In the genomic region with DNA sequence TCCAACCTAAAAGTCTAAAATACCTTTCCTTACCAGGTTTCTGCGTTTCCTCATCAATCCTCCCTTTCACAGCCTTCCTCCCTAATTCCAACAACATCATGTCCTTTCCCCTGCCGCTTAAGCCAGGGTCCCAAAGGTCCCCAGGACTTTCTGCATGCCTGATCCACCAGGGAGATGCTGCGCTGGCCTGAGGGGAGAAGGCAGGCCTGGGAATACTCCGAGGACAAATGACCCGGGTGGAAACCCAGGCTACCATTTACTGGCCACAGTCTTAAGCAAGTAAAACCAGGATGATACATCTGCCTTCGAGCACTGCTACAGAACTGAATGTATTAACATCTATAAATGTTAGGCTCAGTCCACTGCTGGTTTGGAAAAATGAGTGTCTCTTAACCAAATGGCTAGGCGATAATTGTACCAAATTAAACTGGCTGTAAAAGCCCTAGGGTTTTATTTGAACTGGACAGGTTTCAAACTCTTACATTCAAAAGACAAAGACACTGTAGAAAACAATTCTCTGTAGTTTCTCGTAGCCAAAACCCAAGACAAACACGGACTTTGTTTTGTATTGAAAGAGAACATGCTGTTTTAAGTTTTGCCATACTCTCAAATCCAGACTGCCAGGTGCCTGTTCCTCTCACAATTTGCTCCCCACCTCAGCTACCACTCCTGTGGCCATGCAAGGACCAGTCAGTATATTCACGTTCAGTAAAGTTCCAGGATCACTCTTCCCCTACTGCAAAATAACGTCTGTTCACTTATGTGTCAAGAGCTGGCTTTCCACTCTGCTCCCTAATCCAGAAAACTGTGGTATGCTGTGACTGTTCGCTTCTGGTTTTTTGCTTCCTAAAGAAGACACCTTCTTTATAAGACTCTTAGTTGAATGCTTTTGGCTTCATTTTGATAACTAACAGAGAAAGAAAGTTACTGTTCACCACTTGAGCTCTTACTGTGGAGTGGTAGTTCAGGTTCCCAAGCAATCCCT, we compare ENCODE assay signal across 1 cellular context.
TF ChIP-seq lines count a peak whose summit lies in the region.

No MANE protein-coding gene starts in this region.

TF ChIP-seq in WTC11, 78 proteins besides CTCF, POLR2A, EP300 and RAD21 (continued from another document):
- TF ChIP-seq, protein P1, sequence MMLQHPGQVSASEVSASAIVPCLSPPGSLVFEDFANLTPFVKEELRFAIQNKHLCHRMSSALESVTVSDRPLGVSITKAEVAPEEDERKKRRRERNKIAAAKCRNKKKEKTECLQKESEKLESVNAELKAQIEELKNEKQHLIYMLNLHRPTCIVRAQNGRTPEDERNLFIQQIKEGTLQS (CRISPR knock-in tag; conservative IDR thresholded peaks at IDR 0.05): no peak
- TF ChIP-seq ZNF396 (CRISPR knock-in tag; IDR thresholded peaks at IDR 0.05; ENCODE audit: borderline replicate concordance) (no peak), ZNF317 (CRISPR knock-in tag; IDR thresholded peaks at IDR 0.05; ENCODE audit: borderline replicate concordance, low read depth) (no peak), TEAD1 (CRISPR knock-in tag; IDR thresholded peaks at IDR 0.05) (no peak), IRF2 (CRISPR knock-in tag; IDR thresholded peaks at IDR 0.05; ENCODE audit: borderline replicate concordance, low read depth) (no peak), NFE2L1 (CRISPR knock-in tag; IDR thresholded peaks at IDR 0.05) (no peak), ZNF263 (CRISPR knock-in tag; IDR thresholded peaks at IDR 0.05; ENCODE audit: low read depth) (no peak), SOX15 (CRISPR knock-in tag; IDR thresholded peaks at IDR 0.05) (no peak), PRRX2 (CRISPR knock-in tag; IDR thresholded peaks at IDR 0.05) (no peak)
- TF ChIP-seq, protein P2, sequence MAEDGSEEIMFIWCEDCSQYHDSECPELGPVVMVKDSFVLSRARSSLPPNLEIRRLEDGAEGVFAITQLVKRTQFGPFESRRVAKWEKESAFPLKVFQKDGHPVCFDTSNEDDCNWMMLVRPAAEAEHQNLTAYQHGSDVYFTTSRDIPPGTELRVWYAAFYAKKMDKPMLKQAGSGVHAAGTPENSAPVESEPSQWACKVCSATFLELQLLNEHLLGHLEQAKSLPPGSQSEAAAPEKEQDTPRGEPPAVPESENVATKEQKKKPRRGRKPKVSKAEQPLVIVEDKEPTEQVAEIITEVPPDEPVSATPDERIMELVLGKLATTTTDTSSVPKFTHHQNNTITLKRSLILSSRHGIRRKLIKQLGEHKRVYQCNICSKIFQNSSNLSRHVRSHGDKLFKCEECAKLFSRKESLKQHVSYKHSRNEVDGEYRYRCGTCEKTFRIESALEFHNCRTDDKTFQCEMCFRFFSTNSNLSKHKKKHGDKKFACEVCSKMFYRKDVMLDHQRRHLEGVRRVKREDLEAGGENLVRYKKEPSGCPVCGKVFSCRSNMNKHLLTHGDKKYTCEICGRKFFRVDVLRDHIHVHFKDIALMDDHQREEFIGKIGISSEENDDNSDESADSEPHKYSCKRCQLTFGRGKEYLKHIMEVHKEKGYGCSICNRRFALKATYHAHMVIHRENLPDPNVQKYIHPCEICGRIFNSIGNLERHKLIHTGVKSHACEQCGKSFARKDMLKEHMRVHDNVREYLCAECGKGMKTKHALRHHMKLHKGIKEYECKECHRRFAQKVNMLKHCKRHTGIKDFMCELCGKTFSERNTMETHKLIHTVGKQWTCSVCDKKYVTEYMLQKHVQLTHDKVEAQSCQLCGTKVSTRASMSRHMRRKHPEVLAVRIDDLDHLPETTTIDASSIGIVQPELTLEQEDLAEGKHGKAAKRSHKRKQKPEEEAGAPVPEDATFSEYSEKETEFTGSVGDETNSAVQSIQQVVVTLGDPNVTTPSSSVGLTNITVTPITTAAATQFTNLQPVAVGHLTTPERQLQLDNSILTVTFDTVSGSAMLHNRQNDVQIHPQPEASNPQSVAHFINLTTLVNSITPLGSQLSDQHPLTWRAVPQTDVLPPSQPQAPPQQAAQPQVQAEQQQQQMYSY (CRISPR knock-in tag; IDR thresholded peaks at IDR 0.05): no peak
- TF ChIP-seq, protein P3, sequence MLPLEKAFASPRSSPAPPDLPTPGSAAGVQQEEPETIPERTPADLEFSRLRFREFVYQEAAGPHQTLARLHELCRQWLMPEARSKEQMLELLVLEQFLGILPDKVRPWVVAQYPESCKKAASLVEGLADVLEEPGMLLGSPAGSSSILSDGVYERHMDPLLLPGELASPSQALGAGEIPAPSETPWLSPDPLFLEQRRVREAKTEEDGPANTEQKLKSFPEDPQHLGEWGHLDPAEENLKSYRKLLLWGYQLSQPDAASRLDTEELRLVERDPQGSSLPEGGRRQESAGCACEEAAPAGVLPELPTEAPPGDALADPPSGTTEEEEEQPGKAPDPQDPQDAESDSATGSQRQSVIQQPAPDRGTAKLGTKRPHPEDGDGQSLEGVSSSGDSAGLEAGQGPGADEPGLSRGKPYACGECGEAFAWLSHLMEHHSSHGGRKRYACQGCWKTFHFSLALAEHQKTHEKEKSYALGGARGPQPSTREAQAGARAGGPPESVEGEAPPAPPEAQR (CRISPR knock-in tag; IDR thresholded peaks at IDR 0.05): no peak
- TF ChIP-seq, protein P4, sequence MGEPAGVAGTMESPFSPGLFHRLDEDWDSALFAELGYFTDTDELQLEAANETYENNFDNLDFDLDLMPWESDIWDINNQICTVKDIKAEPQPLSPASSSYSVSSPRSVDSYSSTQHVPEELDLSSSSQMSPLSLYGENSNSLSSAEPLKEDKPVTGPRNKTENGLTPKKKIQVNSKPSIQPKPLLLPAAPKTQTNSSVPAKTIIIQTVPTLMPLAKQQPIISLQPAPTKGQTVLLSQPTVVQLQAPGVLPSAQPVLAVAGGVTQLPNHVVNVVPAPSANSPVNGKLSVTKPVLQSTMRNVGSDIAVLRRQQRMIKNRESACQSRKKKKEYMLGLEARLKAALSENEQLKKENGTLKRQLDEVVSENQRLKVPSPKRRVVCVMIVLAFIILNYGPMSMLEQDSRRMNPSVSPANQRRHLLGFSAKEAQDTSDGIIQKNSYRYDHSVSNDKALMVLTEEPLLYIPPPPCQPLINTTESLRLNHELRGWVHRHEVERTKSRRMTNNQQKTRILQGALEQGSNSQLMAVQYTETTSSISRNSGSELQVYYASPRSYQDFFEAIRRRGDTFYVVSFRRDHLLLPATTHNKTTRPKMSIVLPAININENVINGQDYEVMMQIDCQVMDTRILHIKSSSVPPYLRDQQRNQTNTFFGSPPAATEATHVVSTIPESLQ (CRISPR knock-in tag; IDR thresholded peaks at IDR 0.05): no peak
- TF ChIP-seq, protein P5, sequence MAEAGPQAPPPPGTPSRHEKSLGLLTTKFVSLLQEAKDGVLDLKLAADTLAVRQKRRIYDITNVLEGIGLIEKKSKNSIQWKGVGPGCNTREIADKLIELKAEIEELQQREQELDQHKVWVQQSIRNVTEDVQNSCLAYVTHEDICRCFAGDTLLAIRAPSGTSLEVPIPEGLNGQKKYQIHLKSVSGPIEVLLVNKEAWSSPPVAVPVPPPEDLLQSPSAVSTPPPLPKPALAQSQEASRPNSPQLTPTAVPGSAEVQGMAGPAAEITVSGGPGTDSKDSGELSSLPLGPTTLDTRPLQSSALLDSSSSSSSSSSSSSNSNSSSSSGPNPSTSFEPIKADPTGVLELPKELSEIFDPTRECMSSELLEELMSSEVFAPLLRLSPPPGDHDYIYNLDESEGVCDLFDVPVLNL (CRISPR knock-in tag; IDR thresholded peaks at IDR 0.05; ENCODE audit: borderline replicate concordance, low read depth): no peak
